In genomic region chr6:37210313-37210898, GRCh38 we compare ENCODE assay signal across 8 cellular contexts. TPM values are rescaled to one million over a fixed set of nuclear protein-coding genes. Genes with fewer than 3 reads are reported as not detected.
A peak's percentile ranks its signal among the peaks of the same experiment; 100 is the strongest.
DNase-seq lines count a peak whose midpoint lies in the region; ATAC-seq and TF ChIP-seq lines count a peak whose summit lies in the region.

No MANE protein-coding gene starts in this region.

- ATAC-seq in sciatic nerve (peak; percentile 84), HG03097 (IDR thresholded peaks at IDR 0.05; ENCODE audit: low FRiP score, unreplicated experiment) (no peak)

- no peaks in the 10 kb centered on the region for H3K36me3 ChIP-seq in left ventricle myocardium inferior

- DNase-seq in activated gamma-delta T cell treated with Interleukin-2 at 50 U/mL for 16 hours (peak; percentile 83), activated gamma-delta T cell (lab: John Stamatoyannopoulos, UW) (no peak), NCI-H187 treated with DMSO at 0.1 percent for 48 hours (lab: John Stamatoyannopoulos, UW) (peak; percentile 29), T-helper 2 cell (peak in 4 of 5 experiments; percentile 54 to 79 (median 58)), amniotic epithelial cell (ENCODE audit: low read depth) (peak; percentile 79), left ventricle myocardium inferior (no peak), sciatic nerve (ENCODE audit: low spot score) (peak; percentile 84)

- intact Hi-C loops in left ventricle myocardium inferior (cut with micrococcal nuclease) (no loop called here), sciatic nerve (cut with DNase I) (no loop called here)

- H3K4me3 ChIP-seq in left ventricle myocardium inferior: no peak overlapping the region

- no peak overlapping the region for H3K27ac ChIP-seq in left ventricle myocardium inferior (replicated peaks)

- H3K27me3 ChIP-seq in left ventricle myocardium inferior (ENCODE audit: low read depth): no peaks in the 10 kb centered on the region

- TF ChIP-seq CTCF in left ventricle myocardium inferior (IDR thresholded peaks at IDR 0.05; ENCODE audit: borderline replicate concordance): peak; percentile 96

- no peaks in the 10 kb centered on the region for H3K9me3 ChIP-seq in left ventricle myocardium inferior (replicated peaks)

- no peaks in the 10 kb centered on the region for H3K4me1 ChIP-seq in left ventricle myocardium inferior

RNA-seq across cellular contexts. Expression of gene PIM1, which starts 40.5 kb away (rescaled TPM):
- total RNA-seq in left ventricle myocardium inferior (28.9 TPM), sciatic nerve (50.9 TPM)

RNA-seq across cellular contexts. Expression of gene TBC1D22B, which starts 47.2 kb away (rescaled TPM):
- 6.1 TPM for total RNA-seq in left ventricle myocardium inferior
- 10.0 TPM for total RNA-seq in sciatic nerve

RNA-seq across cellular contexts. Expression of gene TMEM217, which starts 47.5 kb away (rescaled TPM):
- total RNA-seq in left ventricle myocardium inferior: 0.80 TPM
- 1.6 TPM for total RNA-seq in sciatic nerve

Comparison
In these comparisons a context has a peak if more than half of its experiments do, and no peak if none do; other contexts are left out.
1. DNase-seq: peak in activated gamma-delta T cell treated with Interleukin-2 at 50 U/mL for 16 hours (single experiment), NCI-H187 treated with DMSO at 0.1 percent for 48 hours (single experiment), T-helper 2 cell (4 of 5), amniotic epithelial cell (single experiment) and sciatic nerve (single experiment); none in activated gamma-delta T cell (single experiment) and left ventricle myocardium inferior (single experiment).